14 cellular contexts compared by ENCODE assay signal in the genomic region with DNA sequence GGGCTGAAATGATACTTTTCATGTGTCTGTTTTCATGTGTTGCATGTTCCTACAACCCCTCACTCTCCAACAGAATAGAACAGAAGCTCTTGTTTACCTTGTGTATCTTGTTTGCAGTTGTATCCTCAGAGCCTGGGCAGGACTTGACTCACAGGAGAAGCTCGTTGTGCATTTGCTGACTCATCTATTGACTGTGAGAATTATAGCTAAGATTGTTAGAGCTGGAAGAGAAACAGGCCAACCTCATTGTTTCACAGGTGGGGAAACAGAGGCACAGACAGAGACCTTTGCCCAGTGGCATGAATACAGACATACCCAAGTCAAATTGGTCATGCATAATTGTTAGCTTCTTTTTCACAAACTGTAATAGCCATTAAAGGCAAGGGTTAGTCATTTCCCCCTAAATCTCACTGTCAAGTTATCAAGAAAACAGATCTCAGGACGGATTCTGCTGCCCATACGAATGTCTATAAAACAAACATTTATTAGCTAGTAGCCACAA. TPM values are rescaled to one million over a fixed set of nuclear protein-coding genes. Genes with fewer than 3 reads are reported as not detected.
DNase-seq lines count a peak whose midpoint lies in the region; ATAC-seq, FAIRE-seq and TF ChIP-seq lines count a peak whose summit lies in the region.
"Had no signal": no experiment of that assay in that cellular context is flagged by ENCODE, and none has a peak within 500 bp of the region (broad histone marks: within the 10 kb centered on the region; RNA-seq: fewer than 3 reads in every experiment).

No MANE protein-coding gene starts in this region.

- peak overlapping the region; percentile 87 for H3K4me2 ChIP-seq in A549
- H3K4me2 ChIP-seq: BLaER1 had no signal

- CTCF ChIA-PET in A549 (lab: Yijun Ruan, JAX): interaction anchor here (1.0 to 5.9 kb wide), 9 partner anchors 11 to 190 kb away, joined by 4 to 57 read pairs (median 10); no protein-coding TSS in a partner anchor

- DNase-seq in A549 (ENCODE audit: low read depth in 1 of 2, low spot score in 1 of 2): peak; percentile 72 to 96
- DNase-seq in HT1080 (ENCODE audit: low read depth): peak; percentile 95
- peak; percentile 22 for DNase-seq in brain pericyte (ENCODE audit: low read depth, low spot score)
- no peak for DNase-seq in left lung
- DNase-seq in GM13977 (ENCODE audit: low spot score): no peak
- DNase-seq: anterior cingulate cortex, NCI-H82 had no signal

- H3K27me3 ChIP-seq in left lung: peaks cover 0 to 9% of the 10 kb centered on the region in 2 donors
- H3K27me3 ChIP-seq: BLaER1 had no signal

- TF ChIP-seq EP300 in A549 (IDR thresholded peaks at IDR 0.05): peak; percentile 46 to 74; a peak in 2 of 5 replicates

- 2% methylated on average over 3 of the region's 3 CpGs for WGBS in A549 (ENCODE audit: missing lambda C conversion rate)

- no peak for TF ChIP-seq CTCF in A549 (IDR thresholded peaks at IDR 0.05)
- no peak for TF ChIP-seq CTCF in left lung (IDR thresholded peaks at IDR 0.05)
- TF ChIP-seq CTCF in GM13977 (IDR thresholded peaks at IDR 0.05; ENCODE audit: extremely low read depth, insufficient read depth, missing control alignments): no peak

- in situ Hi-C loops in GM13977 (cut with MboI; ENCODE audit: low pct_unique_long_range_greater_than_20kb, low sequenced_read_pairs, unreplicated experiment): no loop called here

- peak; percentile 96 for FAIRE-seq in A549 (lab: Jason Lieb, UNC)
- FAIRE-seq: GM18507, H1 had no signal

- ATAC-seq in A549 (peak; percentile 69 to 70), left lung (peak; percentile 30), GM18870 (IDR thresholded peaks at IDR 0.05; ENCODE audit: unreplicated experiment) (no peak), GM18519 (IDR thresholded peaks at IDR 0.05; ENCODE audit: low FRiP score, unreplicated experiment) (no peak), GM19035 (IDR thresholded peaks at IDR 0.05; ENCODE audit: unreplicated experiment) (no peak)

- H3K27ac ChIP-seq in A549 (peak overlapping the region; percentile 92 to 94), left lung (peak overlapping the region; percentile 35 to 48)
- H3K27ac ChIP-seq: BLaER1, suprapubic skin had no signal

- H3K4me1 ChIP-seq in A549 (peaks cover 65% of the 10 kb centered on the region), left lung (peaks cover 22 to 40% of the 10 kb centered on the region in 2 donors)

- intact Hi-C loops in left lung (cut with DNase I): no loop called here

- no peak for TF ChIP-seq POLR2A in A549 (IDR thresholded peaks at IDR 0.05; ENCODE audit: low read length)

- H3K9me3 ChIP-seq in A549: 0 out of 3 replicates have a peak, but pooled peaks cover 6% of the 10 kb centered on the region
- H3K9me3 ChIP-seq in left lung: no peaks in the 10 kb centered on the region
- H3K9me3 ChIP-seq: suprapubic skin had no signal

- peak in 1 of 2 experiments; percentile 37; a peak in 3 of 5 replicates for TF ChIP-seq RAD21 in A549 (conservative IDR thresholded peaks at IDR 0.05 in 1 of 2, IDR thresholded peaks at IDR 0.05 in 1 of 2)

- POLR2A ChIA-PET in A549 (lab: Yijun Ruan, JAX): interaction anchor here (0.6 to 1.8 kb wide), 6 partner anchors 9 to 61 kb away, joined by 3 to 9 read pairs (median 4); no protein-coding TSS in a partner anchor

- no peak overlapping the region for H3K4me3 ChIP-seq in A549
- no peak overlapping the region for H3K4me3 ChIP-seq in left lung
- H3K4me3 ChIP-seq: BLaER1, suprapubic skin had no signal

- H3K36me3 ChIP-seq in left lung: no peaks in the 10 kb centered on the region
- H3K36me3 ChIP-seq: BLaER1, suprapubic skin had no signal

TF ChIP-seq in A549, 52 proteins besides CTCF, POLR2A, EP300 and RAD21 (continues in another document):
- TF ChIP-seq ZFP36 (IDR thresholded peaks at IDR 0.05; ENCODE audit: borderline replicate concordance, partially characterized antibody) (no peak), NFE2L2 (conservative IDR thresholded peaks at IDR 0.05; ENCODE audit: low read length) (peak; percentile 76), JUNB (IDR thresholded peaks at IDR 0.05) (peak; percentile 92), PHF8 (IDR thresholded peaks at IDR 0.05; ENCODE audit: borderline replicate concordance, low read depth) (no peak), REST (IDR thresholded peaks at IDR 0.05) (no peak), JUN (IDR thresholded peaks at IDR 0.05) (peak; percentile 78 to 86; a peak in 4 of 5 replicates), POLR2AphosphoS2 (conservative IDR thresholded peaks at IDR 0.05; ENCODE audit: low read length) (no peak), FOXS1 (CRISPR knock-in tag; IDR thresholded peaks at IDR 0.05) (peak; percentile 93), MYC (IDR thresholded peaks at IDR 0.05; ENCODE audit: borderline replicate concordance, low read length) (no peak), RCOR1 (IDR thresholded peaks at IDR 0.05; ENCODE audit: low read depth, low read length) (no peak), NPAS2 (CRISPR knock-in tag; IDR thresholded peaks at IDR 0.05; ENCODE audit: borderline replicate concordance) (peak; percentile 53; the same call in 1 of the 2 replicates), CBX2 (IDR thresholded peaks at IDR 0.05; ENCODE audit: borderline replicate concordance, low read depth) (no peak), NR3C1 (IDR thresholded peaks at IDR 0.05) (no peak), EHF (CRISPR knock-in tag; IDR thresholded peaks at IDR 0.05) (peak; percentile 90), KDM5A (IDR thresholded peaks at IDR 0.05) (no peak), HDAC2 (IDR thresholded peaks at IDR 0.05) (no peak), BHLHE40 (IDR thresholded peaks at IDR 0.05; ENCODE audit: low read depth, low read length) (no peak), E2F6 (IDR thresholded peaks at IDR 0.05; ENCODE audit: borderline replicate concordance, low read depth) (no peak), MAZ (IDR thresholded peaks at IDR 0.05; ENCODE audit: borderline replicate concordance, low read depth, low read length) (no peak), RNF2 (IDR thresholded peaks at IDR 0.05; ENCODE audit: borderline replicate concordance, low read depth) (no peak), ZC3H11A (IDR thresholded peaks at IDR 0.05) (no peak), SREBF2 (IDR thresholded peaks at IDR 0.05) (no peak), FOSL2 (IDR thresholded peaks at IDR 0.05) (peak; percentile 95), FOSL2 (CRISPR knock-in tag; IDR thresholded peaks at IDR 0.05) (peak; percentile 99)

RNA-seq across cellular contexts. Expression of gene TSPAN15, which starts 4.6 kb away (rescaled TPM):
- 89.0 and 89.6 TPM in 2 replicates for polyA plus RNA-seq in A549 (2011; rRNA removed)
- polyA plus RNA-seq in A549 (2012; cell fraction: cytosol; rRNA removed): 159 and 209 TPM in 2 replicates
- polyA plus RNA-seq in A549 (2012; cell fraction: nucleus; rRNA removed): 211 and 234 TPM in 2 replicates
- 49.3 to 60.2 TPM (median 54.4 TPM) in 3 replicates for polyA plus RNA-seq in A549 (2017; fragmentation: RNase III; extraction: RNeasy Plus Mini Kit Qiagen cat#74134 plus additional on column Dnase treatment)
- polyA minus RNA-seq in A549 (2011; rRNA and poly(A)+ RNA removed): 132 and 156 TPM in 2 replicates
- 0.71 TPM in 1 of 2 replicates, not detected in the other for total RNA-seq in HT1080 (2014; rRNA removed; shearing (Covaris generic))
- polyA plus RNA-seq in HT1080 (2015; cell fraction: cytosol; rRNA removed): 1.2 and 2.0 TPM in 2 replicates
- polyA plus RNA-seq in HT1080 (2015; cell fraction: nucleus; rRNA removed): 1.00 and 2.7 TPM in 2 replicates
- total RNA-seq in left lung: 10 to 100 TPM; 52.4 to 67.9 TPM

RNA-seq across cellular contexts. Expression of gene TACR2, which starts 30.0 kb away (rescaled TPM):
- polyA plus RNA-seq in A549 (2011; rRNA removed): 0.16 and 0.24 TPM in 2 replicates
- polyA plus RNA-seq in A549 (2012; cell fraction: cytosol; rRNA removed): 0.17 and 0.21 TPM in 2 replicates
- polyA plus RNA-seq in A549 (2012; cell fraction: nucleus; rRNA removed): 0.06 and 0.16 TPM in 2 replicates
- 0.09 to 0.21 TPM (median 0.15 TPM) in 3 replicates for polyA plus RNA-seq in A549 (2017; fragmentation: RNase III; extraction: RNeasy Plus Mini Kit Qiagen cat#74134 plus additional on column Dnase treatment)
- polyA minus RNA-seq in A549 (2011; rRNA and poly(A)+ RNA removed): 0.12 and 0.19 TPM in 2 replicates
- total RNA-seq in HT1080 (2014; rRNA removed; shearing (Covaris generic)): not detected in 2 replicates
- polyA plus RNA-seq in HT1080 (2015; cell fraction: cytosol; rRNA removed): not detected in 2 replicates
- not detected in 2 replicates for polyA plus RNA-seq in HT1080 (2015; cell fraction: nucleus; rRNA removed)
- under 1 TPM; 0.31 to 0.55 TPM for total RNA-seq in left lung
- total RNA-seq: H1 had no signal

Comparison
In these comparisons a context has a peak if more than half of its experiments do, and no peak if none do; other contexts are left out.
1. ATAC-seq: peak in A549 (2 of 2) and left lung (single experiment); none in GM18870 (single experiment), GM18519 (single experiment) and GM19035 (single experiment).
2. DNase-seq: peak in A549 (2 of 2), HT1080 (single experiment) and brain pericyte (single experiment); none in left lung (0 of 2) and GM13977 (single experiment).
3. RNA of gene TSPAN15, which starts 4.6 kb away (total RNA-seq): 52.4 to 67.9 TPM in left lung; 0.71 TPM in HT1080; every median in the first group is over 10 times any median in the second.